1 cellular context compared by ENCODE assay signal in the genomic region with DNA sequence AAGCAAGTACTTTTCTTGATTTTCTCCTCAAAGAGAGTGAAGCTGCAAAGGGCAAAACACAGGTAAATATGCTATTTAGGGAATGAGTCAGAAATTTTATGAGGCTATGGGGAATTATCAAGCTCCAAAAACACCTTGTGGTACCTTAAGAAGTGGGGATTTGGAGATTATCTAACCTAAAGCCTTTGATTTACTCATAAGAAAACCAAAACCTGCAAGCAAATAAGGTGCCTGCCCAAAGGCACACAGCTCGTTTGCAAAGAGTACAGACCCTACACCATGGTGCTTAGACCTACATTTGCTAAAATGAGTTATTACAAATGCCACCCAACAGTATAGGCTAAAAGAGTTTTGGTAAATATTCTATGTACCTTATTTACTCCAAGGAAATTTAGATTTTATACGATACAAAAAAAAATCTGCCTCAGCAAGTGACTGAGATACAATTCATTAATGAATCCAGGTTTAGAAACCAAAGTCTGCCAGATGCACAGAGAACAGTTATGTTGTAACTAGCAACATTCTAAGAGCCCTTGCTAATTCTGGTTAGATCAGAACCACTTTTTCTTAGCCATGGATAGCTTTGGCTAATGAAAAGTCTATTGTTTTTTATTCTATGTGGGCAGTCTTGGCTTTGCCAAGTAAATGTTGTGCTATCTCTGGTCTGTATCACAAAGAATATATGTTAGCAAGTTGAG.
A peak's percentile ranks its signal among the peaks of the same experiment; 100 is the strongest.
TF ChIP-seq lines count a peak whose summit lies in the region.

No MANE protein-coding gene starts in this region.

TF ChIP-seq in GM12878, 131 proteins besides CTCF, POLR2A, EP300 and RAD21 (continued from another document and continues in another):
- TF ChIP-seq POLR2AphosphoS5 (IDR thresholded peaks at IDR 0.05; ENCODE audit: low read length) (no peak), HDAC6 (IDR thresholded peaks at IDR 0.05; ENCODE audit: unreplicated experiment) (no peak), ZZZ3 (IDR thresholded peaks at IDR 0.05; ENCODE audit: control insufficient read depth, insufficient read length, low read depth) (no peak), ZBTB40 (IDR thresholded peaks at IDR 0.05; ENCODE audit: borderline replicate concordance) (no peak), MAX (IDR thresholded peaks at IDR 0.05; ENCODE audit: low read depth, low read length) (no peak), ZNF24 (IDR thresholded peaks at IDR 0.05) (no peak), WRNIP1 (IDR thresholded peaks at IDR 0.05; ENCODE audit: borderline replicate concordance, low read depth, low read length) (no peak), RELA (IDR thresholded peaks at IDR 0.05; ENCODE audit: borderline replicate concordance, partially characterized antibody) (peak; percentile 34), NBN (IDR thresholded peaks at IDR 0.05) (no peak), E4F1 (IDR thresholded peaks at IDR 0.05; ENCODE audit: borderline replicate concordance, partially characterized antibody) (no peak), NFIC (IDR thresholded peaks at IDR 0.05; ENCODE audit: low read depth, low read length) (peak; percentile 56; the same call in 1 of the 2 replicates), STAT3 (IDR thresholded peaks at IDR 0.05; ENCODE audit: low read depth, low read length) (no peak), ZBTB11 (CRISPR knock-in tag; IDR thresholded peaks at IDR 0.05) (no peak), CEBPB (IDR thresholded peaks at IDR 0.05; ENCODE audit: borderline replicate concordance in 1 of 2, low read depth in 2 of 2, low read length in 2 of 2) (no peak), ZBTB4 (CRISPR knock-in tag; IDR thresholded peaks at IDR 0.05) (no peak), BCL3 (IDR thresholded peaks at IDR 0.05; ENCODE audit: borderline replicate concordance, insufficient read depth, low read depth, low read length, poor library complexity, severe bottlenecking) (peak; percentile 25), CREM (IDR thresholded peaks at IDR 0.05; ENCODE audit: low read depth) (peak; percentile 38; the same call in 1 of the 2 replicates), MEF2A (IDR thresholded peaks at IDR 0.05; ENCODE audit: insufficient read depth, low read depth, low read length) (0 out of 2 replicates have a peak, but pooled peaks have one; percentile 23), BMI1 (IDR thresholded peaks at IDR 0.05; ENCODE audit: borderline replicate concordance) (no peak), HCFC1 (IDR thresholded peaks at IDR 0.05; ENCODE audit: low read length) (no peak), ZSCAN29 (IDR thresholded peaks at IDR 0.05) (no peak), RUNX3 (IDR thresholded peaks at IDR 0.05; ENCODE audit: low read length) (peak; percentile 74), MTA2 (IDR thresholded peaks at IDR 0.05; ENCODE audit: low read depth) (peak; percentile 71), DPF2 (IDR thresholded peaks at IDR 0.05) (0 out of 2 replicates have a peak, but pooled peaks have one; percentile 38), MEF2B (IDR thresholded peaks at IDR 0.05; ENCODE audit: partially characterized antibody, poor library complexity, severe bottlenecking) (peak; percentile 33), BRCA1 (IDR thresholded peaks at IDR 0.05; ENCODE audit: low read depth, low read length) (no peak), KAT2A (conservative IDR thresholded peaks at IDR 0.05; ENCODE audit: control insufficient read depth, low read depth, low read length) (no peak), PML (IDR thresholded peaks at IDR 0.05; ENCODE audit: low read length) (no peak)
- TF ChIP-seq, protein P1, sequence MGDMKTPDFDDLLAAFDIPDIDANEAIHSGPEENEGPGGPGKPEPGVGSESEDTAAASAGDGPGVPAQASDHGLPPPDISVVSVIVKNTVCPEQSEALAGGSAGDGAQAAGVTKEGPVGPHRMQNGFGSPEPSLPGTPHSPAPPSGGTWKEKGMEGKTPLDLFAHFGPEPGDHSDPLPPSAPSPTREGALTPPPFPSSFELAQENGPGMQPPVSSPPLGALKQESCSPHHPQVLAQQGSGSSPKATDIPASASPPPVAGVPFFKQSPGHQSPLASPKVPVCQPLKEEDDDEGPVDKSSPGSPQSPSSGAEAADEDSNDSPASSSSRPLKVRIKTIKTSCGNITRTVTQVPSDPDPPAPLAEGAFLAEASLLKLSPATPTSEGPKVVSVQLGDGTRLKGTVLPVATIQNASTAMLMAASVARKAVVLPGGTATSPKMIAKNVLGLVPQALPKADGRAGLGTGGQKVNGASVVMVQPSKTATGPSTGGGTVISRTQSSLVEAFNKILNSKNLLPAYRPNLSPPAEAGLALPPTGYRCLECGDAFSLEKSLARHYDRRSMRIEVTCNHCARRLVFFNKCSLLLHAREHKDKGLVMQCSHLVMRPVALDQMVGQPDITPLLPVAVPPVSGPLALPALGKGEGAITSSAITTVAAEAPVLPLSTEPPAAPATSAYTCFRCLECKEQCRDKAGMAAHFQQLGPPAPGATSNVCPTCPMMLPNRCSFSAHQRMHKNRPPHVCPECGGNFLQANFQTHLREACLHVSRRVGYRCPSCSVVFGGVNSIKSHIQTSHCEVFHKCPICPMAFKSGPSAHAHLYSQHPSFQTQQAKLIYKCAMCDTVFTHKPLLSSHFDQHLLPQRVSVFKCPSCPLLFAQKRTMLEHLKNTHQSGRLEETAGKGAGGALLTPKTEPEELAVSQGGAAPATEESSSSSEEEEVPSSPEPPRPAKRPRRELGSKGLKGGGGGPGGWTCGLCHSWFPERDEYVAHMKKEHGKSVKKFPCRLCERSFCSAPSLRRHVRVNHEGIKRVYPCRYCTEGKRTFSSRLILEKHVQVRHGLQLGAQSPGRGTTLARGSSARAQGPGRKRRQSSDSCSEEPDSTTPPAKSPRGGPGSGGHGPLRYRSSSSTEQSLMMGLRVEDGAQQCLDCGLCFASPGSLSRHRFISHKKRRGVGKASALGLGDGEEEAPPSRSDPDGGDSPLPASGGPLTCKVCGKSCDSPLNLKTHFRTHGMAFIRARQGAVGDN (IDR thresholded peaks at IDR 0.05), result no peak
- TF ChIP-seq, protein P2, sequence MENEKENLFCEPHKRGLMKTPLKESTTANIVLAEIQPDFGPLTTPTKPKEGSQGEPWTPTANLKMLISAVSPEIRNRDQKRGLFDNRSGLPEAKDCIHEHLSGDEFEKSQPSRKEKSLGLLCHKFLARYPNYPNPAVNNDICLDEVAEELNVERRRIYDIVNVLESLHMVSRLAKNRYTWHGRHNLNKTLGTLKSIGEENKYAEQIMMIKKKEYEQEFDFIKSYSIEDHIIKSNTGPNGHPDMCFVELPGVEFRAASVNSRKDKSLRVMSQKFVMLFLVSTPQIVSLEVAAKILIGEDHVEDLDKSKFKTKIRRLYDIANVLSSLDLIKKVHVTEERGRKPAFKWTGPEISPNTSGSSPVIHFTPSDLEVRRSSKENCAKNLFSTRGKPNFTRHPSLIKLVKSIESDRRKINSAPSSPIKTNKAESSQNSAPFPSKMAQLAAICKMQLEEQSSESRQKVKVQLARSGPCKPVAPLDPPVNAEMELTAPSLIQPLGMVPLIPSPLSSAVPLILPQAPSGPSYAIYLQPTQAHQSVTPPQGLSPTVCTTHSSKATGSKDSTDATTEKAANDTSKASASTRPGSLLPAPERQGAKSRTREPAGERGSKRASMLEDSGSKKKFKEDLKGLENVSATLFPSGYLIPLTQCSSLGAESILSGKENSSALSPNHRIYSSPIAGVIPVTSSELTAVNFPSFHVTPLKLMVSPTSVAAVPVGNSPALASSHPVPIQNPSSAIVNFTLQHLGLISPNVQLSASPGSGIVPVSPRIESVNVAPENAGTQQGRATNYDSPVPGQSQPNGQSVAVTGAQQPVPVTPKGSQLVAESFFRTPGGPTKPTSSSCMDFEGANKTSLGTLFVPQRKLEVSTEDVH (IDR thresholded peaks at IDR 0.05; ENCODE audit: low read depth, partially characterized antibody), result no peak
